ENCODE assay signal across 14 cellular contexts in genomic region chr2:182951948-182952663, GRCh38.
A peak's percentile ranks its signal among the peaks of the same experiment; 100 is the strongest.
DNase-seq lines count a peak whose midpoint lies in the region; ATAC-seq and TF ChIP-seq lines count a peak whose summit lies in the region.
"Had no signal": no experiment of that assay in that cellular context is flagged by ENCODE, and none has a peak within 500 bp of the region (broad histone marks: within the 10 kb centered on the region; RNA-seq: fewer than 3 reads in every experiment).

No MANE protein-coding gene starts in this region.

- no peaks in the 10 kb centered on the region for H3K36me3 ChIP-seq in KMS-11 (ENCODE audit: insufficient read depth)

- H3K9ac ChIP-seq in KMS-11: no peak overlapping the region

- no peaks in the 10 kb centered on the region for H3K79me2 ChIP-seq in KMS-11 (ENCODE audit: insufficient read depth, low read depth)

- H2AFZ ChIP-seq in KMS-11 (ENCODE audit: low read depth): no peak overlapping the region

- no peak overlapping the region for H3K4me3 Mint-ChIP-seq in nephron progenitor cell
- H3K4me3 Mint-ChIP-seq: naive B cell had no signal

- H3K9me3 Mint-ChIP-seq in nephron progenitor cell: no peaks in the 10 kb centered on the region
- H3K9me3 Mint-ChIP-seq: naive B cell had no signal

- no peaks in the 10 kb centered on the region for H3K27me3 ChIP-seq in KMS-11 (ENCODE audit: insufficient read depth, low read depth)
- H3K27me3 ChIP-seq: adrenal gland, SJSA1 had no signal

- peaks cover 52% of the 10 kb centered on the region for H3K4me1 ChIP-seq in KMS-11 (ENCODE audit: low read depth, poor library complexity, severe bottlenecking)

- intact Hi-C loops in cardiac septum (cut with DNase I): no loop called here

- H3K27me3 Mint-ChIP-seq in nephron progenitor cell (ENCODE audit: low read depth, poor library complexity): no peaks in the 10 kb centered on the region

- peak; percentile 46 for ATAC-seq in GM19043 (IDR thresholded peaks at IDR 0.05; ENCODE audit: low read depth, unreplicated experiment)
- peak; percentile 46 for ATAC-seq in GM21825 (IDR thresholded peaks at IDR 0.05; ENCODE audit: unreplicated experiment)

- DNase-seq in iris pigment epithelial cell (ENCODE audit: low read depth) (peak; percentile 72), cardiac septum (ENCODE audit: low spot score) (no peak), SKM-1 (lab: John Stamatoyannopoulos, UW; ENCODE audit: unreplicated experiment) (no peak), nephron progenitor cell (no peak), AG08396 (ENCODE audit: low spot score) (no peak)
- DNase-seq: activated CD4-positive, CD25-positive, alpha-beta regulatory T cell treated with anti-CD3 and anti-CD28 coated beads, Interleukin-2, amount 50 U/mL, for 72 hours; adrenal gland; naive B cell; NCI-H510A; stimulated activated naive CD4-positive, alpha-beta T cell had no signal

- peak overlapping the region; percentile 62 for H3K4me2 ChIP-seq in KMS-11

- no peaks in the 10 kb centered on the region for H4K20me1 ChIP-seq in KMS-11 (ENCODE audit: insufficient read depth)

- peaks cover 61% of the 10 kb centered on the region for H3K36me3 Mint-ChIP-seq in nephron progenitor cell (ENCODE audit: low read depth)
- H3K36me3 Mint-ChIP-seq: naive B cell had no signal

- peak overlapping the region; percentile 21 for H3K27ac ChIP-seq in KMS-11
- H3K27ac ChIP-seq: adrenal gland, SJSA1 had no signal

- H3K4me3 ChIP-seq in KMS-11 (IDR thresholded peaks at IDR 0.05; ENCODE audit: insufficient read depth, low read depth, low read length): peak overlapping the region; percentile 41
- H3K4me3 ChIP-seq: adrenal gland, SJSA1 had no signal

- no peak for TF ChIP-seq CTCF in KMS-11 (conservative IDR thresholded peaks at IDR 0.05; ENCODE audit: low read depth, low read length)
- no peak for TF ChIP-seq CTCF in nephron progenitor cell (IDR thresholded peaks at IDR 0.05)

- H3K4me1 Mint-ChIP-seq in nephron progenitor cell: peaks cover 10% of the 10 kb centered on the region
- H3K4me1 Mint-ChIP-seq: naive B cell had no signal

- H3K27ac Mint-ChIP-seq in nephron progenitor cell: no peak overlapping the region
- H3K27ac Mint-ChIP-seq: naive B cell had no signal
